ENCODE assay signal across 14 cellular contexts in genomic region chr1:916173-917075, GRCh38. TPM values are rescaled to one million over a fixed set of nuclear protein-coding genes. Genes with fewer than 3 reads are reported as not detected.
A peak's percentile ranks its signal among the peaks of the same experiment; 100 is the strongest.
DNase-seq lines count a peak whose midpoint lies in the region; ATAC-seq and TF ChIP-seq lines count a peak whose summit lies in the region.
"Had no signal": no experiment of that assay in that cellular context is flagged by ENCODE, and none has a peak within 500 bp of the region (broad histone marks: within the 10 kb centered on the region; RNA-seq: fewer than 3 reads in every experiment).

No MANE protein-coding gene starts in this region.

- H2BK12ac ChIP-seq in mesenchymal stem cell (ENCODE audit: low read length in 2 of 2) = no peak overlapping the region

- no peak overlapping the region for H2AFZ ChIP-seq in mesenchymal stem cell (ENCODE audit: low read depth, low read length)

- H2BK15ac ChIP-seq in mesenchymal stem cell (ENCODE audit: low read depth, poor library complexity, severe bottlenecking) = peak overlapping the region; percentile 3

- H4K8ac ChIP-seq in mesenchymal stem cell (ENCODE audit: low read length) = no peak overlapping the region

- H3K36me3 ChIP-seq in WERI-Rb-1 (no peaks in the 10 kb centered on the region; the same call in 1 of the 2 replicates), mesenchymal stem cell (ENCODE audit: control insufficient read depth in 1 of 2, insufficient read depth in 2 of 2, low read depth in 1 of 2, low read length in 2 of 2) (no peaks in the 10 kb centered on the region)
- H3K36me3 ChIP-seq: cardiac muscle cell had no signal

- TF ChIP-seq CTCF in WERI-Rb-1 (IDR thresholded peaks at IDR 0.05; ENCODE audit: low read depth, low read length) = no peak

- no peak overlapping the region for H2BK5ac ChIP-seq in mesenchymal stem cell (ENCODE audit: low read depth, low read length, poor library complexity, severe bottlenecking)

- H3K4me3 ChIP-seq in WERI-Rb-1 (ENCODE audit: low read depth, low read length) (no peak overlapping the region), mesenchymal stem cell (ENCODE audit: insufficient read depth in 1 of 2, low read depth in 1 of 2, low read length in 2 of 2) (no peak overlapping the region)
- H3K4me3 ChIP-seq: cardiac muscle cell had no signal

- H3K4ac ChIP-seq in mesenchymal stem cell (ENCODE audit: low read depth in 1 of 2, low read length in 2 of 2) = no peak overlapping the region

- WGBS in mesenchymal stem cell = 68% methylated on average over 31 of the region's 31 CpGs

- H3K14ac ChIP-seq in mesenchymal stem cell (ENCODE audit: low read length in 2 of 2) = no peak overlapping the region

- peak; percentile 1 for DNase-seq in stimulated activated naive CD8-positive, alpha-beta T cell treated with anti-CD3 and anti-CD28 coated beads, Interleukin-15, Interleukin-2, amounts not matched to agents 100 U/mL and 50 U/mL, for 24 hours
- no peak for DNase-seq in stimulated activated naive CD8-positive, alpha-beta T cell treated with anti-CD3 and anti-CD28 coated beads, Interleukin-15, amount 100 ng/mL, for 72 hours
- DNase-seq in WERI-Rb-1 (peak; percentile 9), mesenchymal stem cell (no peak), NCI-H187 (lab: John Stamatoyannopoulos, UW) (no peak), NCI-H146 (lab: John Stamatoyannopoulos, UW) (no peak)
- DNase-seq: activated CD4-positive, alpha-beta T cell treated with anti-CD3 and anti-CD28 coated beads for 36 hours; NCI-H748 treated with DMSO at 0.1 percent for 48 hours; stimulated activated CD4-positive, alpha-beta T cell treated with anti-CD3 and anti-CD28 coated beads, Interleukin-4, amount 100 ng/mL, for 4 hours had no signal

- no peak overlapping the region for H3K27ac Mint-ChIP-seq in stimulated activated naive CD8-positive, alpha-beta T cell treated with anti-CD3 and anti-CD28 coated beads, Interleukin-15, amount 100 ng/mL, for 72 hours
- H3K27ac Mint-ChIP-seq: activated CD4-positive, alpha-beta T cell treated with anti-CD3 and anti-CD28 coated beads for 36 hours; activated T-helper 1 cell treated with anti-CD3 and anti-CD28 coated beads, Interleukin-12 subunit alpha, Interleukin-12 subunit beta, Interleukin-2, Interleukin-4 antibody, amounts not matched to agents 30 ng/mL and 10 ng/mL and 1 ng/mL, durations not matched to agents 14 hours and 24 hours and 36 hours; CD4-positive, alpha-beta T cell had no signal

- no peaks in the 10 kb centered on the region for H3K27me3 ChIP-seq in WERI-Rb-1 (ENCODE audit: insufficient read depth, low read depth, severe bottlenecking)
- peaks cover 63 to 96% of the 10 kb centered on the region in 2 experiments for H3K27me3 ChIP-seq in mesenchymal stem cell (ENCODE audit: control insufficient read depth in 1 of 2, insufficient read depth in 1 of 2, low read length in 2 of 2)
- H3K27me3 ChIP-seq: cardiac muscle cell had no signal

- H3K4me1 Mint-ChIP-seq in stimulated activated naive CD8-positive, alpha-beta T cell treated with anti-CD3 and anti-CD28 coated beads, Interleukin-15, amount 100 ng/mL, for 72 hours = peaks cover 13% of the 10 kb centered on the region

- H3K9me3 ChIP-seq in WERI-Rb-1 (ENCODE audit: severe bottlenecking) = no peaks in the 10 kb centered on the region
- no peaks in the 10 kb centered on the region for H3K9me3 ChIP-seq in mesenchymal stem cell (ENCODE audit: control insufficient read depth, low read length)

- no peak overlapping the region for H3K23ac ChIP-seq in mesenchymal stem cell (ENCODE audit: low read length in 2 of 2)

- H3K27ac ChIP-seq in WERI-Rb-1 = peak overlapping the region; percentile 30
- no peak overlapping the region for H3K27ac ChIP-seq in mesenchymal stem cell (ENCODE audit: low read length, poor library complexity, severe bottlenecking)
- H3K27ac ChIP-seq: cardiac muscle cell had no signal

- no peak overlapping the region for H3K9ac ChIP-seq in mesenchymal stem cell (ENCODE audit: low read length)

- H3K9me3 Mint-ChIP-seq in stimulated activated naive CD8-positive, alpha-beta T cell treated with anti-CD3 and anti-CD28 coated beads, Interleukin-15, amount 100 ng/mL, for 72 hours = no peaks in the 10 kb centered on the region
- H3K9me3 Mint-ChIP-seq: activated T-helper 1 cell treated with anti-CD3 and anti-CD28 coated beads, Interleukin-12 subunit alpha, Interleukin-12 subunit beta, Interleukin-2, Interleukin-4 antibody, amounts not matched to agents 30 ng/mL and 10 ng/mL and 1 ng/mL, durations not matched to agents 14 hours and 24 hours and 36 hours; CD4-positive, alpha-beta T cell had no signal

- ATAC-seq in stimulated activated naive CD8-positive, alpha-beta T cell treated with anti-CD3 and anti-CD28 coated beads, Interleukin-15, Interleukin-2, amounts not matched to agents 100 U/mL and 50 U/mL, for 24 hours = no peak
- no peak for ATAC-seq in stimulated activated naive CD8-positive, alpha-beta T cell treated with anti-CD3 and anti-CD28 coated beads, Interleukin-15, amount 100 ng/mL, for 72 hours
- ATAC-seq in HG03039 (IDR thresholded peaks at IDR 0.05; ENCODE audit: unreplicated experiment) (no peak), GM21717 (IDR thresholded peaks at IDR 0.05; ENCODE audit: unreplicated experiment) (no peak)
- ATAC-seq: activated CD4-positive, alpha-beta T cell treated with anti-CD3 and anti-CD28 coated beads for 36 hours had no signal

- no peak overlapping the region for H3K4me3 Mint-ChIP-seq in stimulated activated naive CD8-positive, alpha-beta T cell treated with anti-CD3 and anti-CD28 coated beads, Interleukin-15, amount 100 ng/mL, for 72 hours
- H3K4me3 Mint-ChIP-seq: activated CD4-positive, alpha-beta T cell treated with anti-CD3 and anti-CD28 coated beads for 36 hours; activated T-helper 1 cell treated with anti-CD3 and anti-CD28 coated beads, Interleukin-12 subunit alpha, Interleukin-12 subunit beta, Interleukin-2, Interleukin-4 antibody, amounts not matched to agents 30 ng/mL and 10 ng/mL and 1 ng/mL, durations not matched to agents 14 hours and 24 hours and 36 hours; CD4-positive, alpha-beta T cell had no signal

- no peak overlapping the region for H2BK120ac ChIP-seq in mesenchymal stem cell (ENCODE audit: low read depth, low read length)

- H3K4me2 ChIP-seq in mesenchymal stem cell (ENCODE audit: low read length, poor library complexity, severe bottlenecking) = no peak overlapping the region

- no peaks in the 10 kb centered on the region for H3K79me1 ChIP-seq in mesenchymal stem cell (replicated peaks; ENCODE audit: low read length, poor library complexity, severe bottlenecking)

- H3K18ac ChIP-seq in mesenchymal stem cell (ENCODE audit: low read depth in 1 of 2, low read length in 2 of 2) = no peak overlapping the region

- peaks cover 32% of the 10 kb centered on the region for H3K4me1 ChIP-seq in mesenchymal stem cell (ENCODE audit: control insufficient read depth, insufficient read depth, low read depth, low read length)

- H4K91ac ChIP-seq in mesenchymal stem cell (ENCODE audit: low read length) = no peak overlapping the region

- no peak overlapping the region for H2AK5ac ChIP-seq in mesenchymal stem cell (ENCODE audit: low read length, severe bottlenecking)

- peaks cover 92% of the 10 kb centered on the region for H3K27me3 Mint-ChIP-seq in stimulated activated naive CD8-positive, alpha-beta T cell treated with anti-CD3 and anti-CD28 coated beads, Interleukin-15, amount 100 ng/mL, for 72 hours

RNA-seq across cellular contexts. Expression of gene SAMD11, which starts 7.3 kb away (rescaled TPM):
- 2.2 TPM for polyA plus RNA-seq in mesenchymal stem cell (2013, experiment 1 of 2)
- polyA plus RNA-seq in mesenchymal stem cell (2013, experiment 2 of 2) = 1.9 TPM

RNA-seq across cellular contexts. Expression of gene NOC2L, which starts 42.6 kb away (rescaled TPM):
- 32.5 TPM for polyA plus RNA-seq in mesenchymal stem cell (2013, experiment 1 of 2)
- polyA plus RNA-seq in mesenchymal stem cell (2013, experiment 2 of 2) = 33.0 TPM

RNA-seq across cellular contexts. Expression of gene KLHL17, which starts 44.0 kb away (rescaled TPM):
- polyA plus RNA-seq in mesenchymal stem cell (2013, experiment 1 of 2) = 11.5 TPM
- 12.5 TPM for polyA plus RNA-seq in mesenchymal stem cell (2013, experiment 2 of 2)

RNA-seq across cellular contexts. Expression of gene PLEKHN1, which starts 49.9 kb away (rescaled TPM):
- 0.75 TPM for polyA plus RNA-seq in mesenchymal stem cell (2013, experiment 1 of 2)
- polyA plus RNA-seq in mesenchymal stem cell (2013, experiment 2 of 2) = 0.60 TPM

Comparison
In these comparisons a context has a peak if more than half of its experiments do, and no peak if none do; other contexts are left out.
1. DNase-seq: peak in stimulated activated naive CD8-positive, alpha-beta T cell treated with anti-CD3 and anti-CD28 coated beads, Interleukin-15, Interleukin-2, amounts not matched to agents 100 U/mL and 50 U/mL, for 24 hours (single experiment) and WERI-Rb-1 (single experiment); none in stimulated activated naive CD8-positive, alpha-beta T cell treated with anti-CD3 and anti-CD28 coated beads, Interleukin-15, amount 100 ng/mL, for 72 hours (0 of 2), mesenchymal stem cell (single experiment), NCI-H187 (0 of 2) and NCI-H146 (single experiment).